In genomic region chr14:64540208-64541202, GRCh38 we compare ENCODE assay signal across 8 cellular contexts. TPM values are rescaled to one million over a fixed set of nuclear protein-coding genes. Genes with fewer than 3 reads are reported as not detected.
A peak's percentile ranks its signal among the peaks of the same experiment; 100 is the strongest.
DNase-seq lines count a peak whose midpoint lies in the region; ATAC-seq lines count a peak whose summit lies in the region.

HSPA2 (plus strand) TSS chr14:64540741; CDS start chr14:64540850, 109 bp downstream.

- no peaks in the 10 kb centered on the region for H4K20me1 ChIP-seq in BLaER1

- H3K9me3 ChIP-seq in BLaER1, result peaks cover 23% of the 10 kb centered on the region
- peaks cover 22% of the 10 kb centered on the region; the same call in 1 of the 2 replicates for H3K9me3 ChIP-seq in NT2/D1 (ENCODE audit: insufficient read depth, low read length)
- H3K9me3 ChIP-seq in mononuclear cell (ENCODE audit: low read depth, low read length), result no peaks in the 10 kb centered on the region

- H3K9ac ChIP-seq in BLaER1, result peak within 1 kb of the TSS; percentile 81
- peak within 1 kb of the TSS; percentile 74 for H3K9ac ChIP-seq in NT2/D1 (ENCODE audit: insufficient read length, low read depth)

- DNase-seq in NT2/D1 (ENCODE audit: low read depth, low spot score) (peak; percentile 93), activated T-cell treated with anti-CD3 and anti-CD28 coated beads for 4 hours (peak; percentile 87), epithelial cell of prostate (ENCODE audit: low read depth, low spot score) (peak; percentile 96)
- peak; percentile 81 to 88 for DNase-seq in stimulated activated CD8-positive, alpha-beta memory T cell treated with anti-CD3 and anti-CD28 coated beads, Interleukin-4, amount 100 ng/mL, for 1 hour (ENCODE audit: low read depth in 2 of 2, low spot score in 1 of 2)

- H3K4me3 ChIP-seq in BLaER1 (peak within 1 kb of the TSS; percentile 70), NT2/D1 (ENCODE audit: insufficient read length, low read depth) (peak within 1 kb of the TSS; percentile 36), mononuclear cell (ENCODE audit: low read length) (peak within 1 kb of the TSS; percentile 60)

- H3K27ac ChIP-seq in BLaER1, result peak within 1 kb of the TSS; percentile 82
- peak within 1 kb of the TSS; percentile 87 for H3K27ac ChIP-seq in epithelial cell of prostate

- peaks cover 10% of the 10 kb centered on the region for H3K4me1 ChIP-seq in BLaER1
- peaks cover 2% of the 10 kb centered on the region for H3K4me1 ChIP-seq in NT2/D1 (ENCODE audit: insufficient read depth, insufficient read length)
- H3K4me1 ChIP-seq in mononuclear cell (ENCODE audit: insufficient read depth, low read length), result peaks cover 26% of the 10 kb centered on the region

- peak within 1 kb of the TSS; percentile 89 for H3K4me2 ChIP-seq in BLaER1

- no peaks in the 10 kb centered on the region for H3K27me3 ChIP-seq in BLaER1
- no peaks in the 10 kb centered on the region for H3K27me3 ChIP-seq in NT2/D1 (ENCODE audit: insufficient read depth, insufficient read length)
- peaks cover 42% of the 10 kb centered on the region for H3K27me3 ChIP-seq in mononuclear cell (ENCODE audit: insufficient read depth, low read length)

- peak; percentile 97 for ATAC-seq in GM19395 (IDR thresholded peaks at IDR 0.05; ENCODE audit: unreplicated experiment)
- ATAC-seq in HG03571 (IDR thresholded peaks at IDR 0.05; ENCODE audit: unreplicated experiment), result peak; percentile 92

- no peaks in the 10 kb centered on the region for H3K36me3 ChIP-seq in BLaER1
- no peaks in the 10 kb centered on the region for H3K36me3 ChIP-seq in NT2/D1 (ENCODE audit: insufficient read depth, insufficient read length, low read length)

RNA-seq across cellular contexts. Expression of gene HSPA2, which starts in this region (rescaled TPM):
- 2.7 TPM for total RNA-seq in mononuclear cell

Comparison
In these comparisons a context has a peak if more than half of its experiments do, and no peak if none do; other contexts are left out.
1. Peak in every context shown above with its lines: DNase-seq, ATAC-seq, H3K4me3 ChIP-seq and H3K27ac ChIP-seq.